In the genomic region with DNA sequence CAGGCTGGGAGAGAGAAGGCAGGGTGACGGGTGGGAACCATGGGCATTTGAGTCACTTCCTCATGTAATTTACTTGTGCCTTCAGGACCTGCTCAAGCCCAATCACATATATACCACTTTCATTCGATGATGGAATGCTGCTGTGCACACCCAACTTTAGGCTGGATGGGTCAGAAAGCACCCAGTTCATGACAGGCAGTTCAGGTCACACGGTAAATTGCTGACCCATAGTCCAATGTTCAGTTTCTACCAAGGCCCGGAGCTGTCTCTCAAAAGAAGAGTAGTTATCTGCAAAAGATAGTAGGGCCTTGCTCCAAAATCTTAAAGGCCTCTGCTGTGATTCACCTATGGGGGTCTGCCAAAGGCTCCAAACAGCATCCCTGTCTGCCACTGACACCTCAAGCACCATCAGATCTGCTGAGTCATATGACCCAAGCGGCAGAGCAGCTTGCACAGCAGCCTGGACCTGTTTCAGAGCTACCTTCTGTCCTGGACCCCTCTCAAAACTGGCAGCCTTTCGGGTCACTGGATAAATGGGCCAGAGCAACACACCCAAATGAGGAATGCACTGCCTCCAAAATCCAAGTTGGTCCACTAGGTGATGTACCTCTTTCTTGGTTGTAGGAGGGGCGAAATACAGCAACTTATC, we compare ENCODE assay signal across 1 cellular context.
TF ChIP-seq lines count a peak whose summit lies in the region.

No MANE protein-coding gene starts in this region.

TF ChIP-seq in IMR-90, 13 proteins besides CTCF, POLR2A, EP300 and RAD21:
- TF ChIP-seq MAZ (IDR thresholded peaks at IDR 0.05; ENCODE audit: borderline replicate concordance, low read depth, low read length) (no peak), NFE2L2 (IDR thresholded peaks at IDR 0.05; ENCODE audit: low read depth, low read length) (peak; percentile 68; the same call in 1 of the 2 replicates)
